In the genomic region with DNA sequence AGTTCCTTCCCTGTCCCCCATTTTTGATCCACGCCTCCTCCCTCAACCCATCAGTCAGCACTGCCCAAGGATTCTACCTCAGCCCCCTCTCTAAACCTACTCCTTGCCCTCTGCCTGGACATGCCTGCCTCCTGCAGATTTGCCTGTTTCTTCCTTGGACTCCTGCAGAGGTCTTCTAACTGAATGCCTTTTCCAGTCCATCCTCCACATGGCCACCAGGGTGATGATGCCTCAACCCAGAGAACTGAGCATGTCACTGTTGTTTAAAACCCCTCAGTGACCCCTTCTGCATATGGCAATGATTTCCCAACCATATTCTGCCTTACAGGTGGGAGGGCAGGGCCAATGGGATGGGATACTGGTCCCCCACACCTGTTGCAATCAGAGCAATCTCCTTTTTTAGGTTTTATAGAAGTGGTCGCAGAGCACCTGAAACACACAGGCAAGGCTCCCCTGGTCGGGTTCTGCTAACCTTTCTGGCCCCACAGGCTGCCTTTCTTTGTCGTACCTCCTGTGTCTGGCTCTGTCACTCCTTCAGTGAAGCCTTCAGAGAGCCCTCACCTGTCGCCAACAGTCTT, we compare ENCODE assay signal across 1 cellular context.
TF ChIP-seq lines count a peak whose summit lies in the region.

No MANE protein-coding gene starts in this region.

TF ChIP-seq in GM23338, 12 proteins besides CTCF, POLR2A, EP300 and RAD21:
- TF ChIP-seq, protein P1, sequence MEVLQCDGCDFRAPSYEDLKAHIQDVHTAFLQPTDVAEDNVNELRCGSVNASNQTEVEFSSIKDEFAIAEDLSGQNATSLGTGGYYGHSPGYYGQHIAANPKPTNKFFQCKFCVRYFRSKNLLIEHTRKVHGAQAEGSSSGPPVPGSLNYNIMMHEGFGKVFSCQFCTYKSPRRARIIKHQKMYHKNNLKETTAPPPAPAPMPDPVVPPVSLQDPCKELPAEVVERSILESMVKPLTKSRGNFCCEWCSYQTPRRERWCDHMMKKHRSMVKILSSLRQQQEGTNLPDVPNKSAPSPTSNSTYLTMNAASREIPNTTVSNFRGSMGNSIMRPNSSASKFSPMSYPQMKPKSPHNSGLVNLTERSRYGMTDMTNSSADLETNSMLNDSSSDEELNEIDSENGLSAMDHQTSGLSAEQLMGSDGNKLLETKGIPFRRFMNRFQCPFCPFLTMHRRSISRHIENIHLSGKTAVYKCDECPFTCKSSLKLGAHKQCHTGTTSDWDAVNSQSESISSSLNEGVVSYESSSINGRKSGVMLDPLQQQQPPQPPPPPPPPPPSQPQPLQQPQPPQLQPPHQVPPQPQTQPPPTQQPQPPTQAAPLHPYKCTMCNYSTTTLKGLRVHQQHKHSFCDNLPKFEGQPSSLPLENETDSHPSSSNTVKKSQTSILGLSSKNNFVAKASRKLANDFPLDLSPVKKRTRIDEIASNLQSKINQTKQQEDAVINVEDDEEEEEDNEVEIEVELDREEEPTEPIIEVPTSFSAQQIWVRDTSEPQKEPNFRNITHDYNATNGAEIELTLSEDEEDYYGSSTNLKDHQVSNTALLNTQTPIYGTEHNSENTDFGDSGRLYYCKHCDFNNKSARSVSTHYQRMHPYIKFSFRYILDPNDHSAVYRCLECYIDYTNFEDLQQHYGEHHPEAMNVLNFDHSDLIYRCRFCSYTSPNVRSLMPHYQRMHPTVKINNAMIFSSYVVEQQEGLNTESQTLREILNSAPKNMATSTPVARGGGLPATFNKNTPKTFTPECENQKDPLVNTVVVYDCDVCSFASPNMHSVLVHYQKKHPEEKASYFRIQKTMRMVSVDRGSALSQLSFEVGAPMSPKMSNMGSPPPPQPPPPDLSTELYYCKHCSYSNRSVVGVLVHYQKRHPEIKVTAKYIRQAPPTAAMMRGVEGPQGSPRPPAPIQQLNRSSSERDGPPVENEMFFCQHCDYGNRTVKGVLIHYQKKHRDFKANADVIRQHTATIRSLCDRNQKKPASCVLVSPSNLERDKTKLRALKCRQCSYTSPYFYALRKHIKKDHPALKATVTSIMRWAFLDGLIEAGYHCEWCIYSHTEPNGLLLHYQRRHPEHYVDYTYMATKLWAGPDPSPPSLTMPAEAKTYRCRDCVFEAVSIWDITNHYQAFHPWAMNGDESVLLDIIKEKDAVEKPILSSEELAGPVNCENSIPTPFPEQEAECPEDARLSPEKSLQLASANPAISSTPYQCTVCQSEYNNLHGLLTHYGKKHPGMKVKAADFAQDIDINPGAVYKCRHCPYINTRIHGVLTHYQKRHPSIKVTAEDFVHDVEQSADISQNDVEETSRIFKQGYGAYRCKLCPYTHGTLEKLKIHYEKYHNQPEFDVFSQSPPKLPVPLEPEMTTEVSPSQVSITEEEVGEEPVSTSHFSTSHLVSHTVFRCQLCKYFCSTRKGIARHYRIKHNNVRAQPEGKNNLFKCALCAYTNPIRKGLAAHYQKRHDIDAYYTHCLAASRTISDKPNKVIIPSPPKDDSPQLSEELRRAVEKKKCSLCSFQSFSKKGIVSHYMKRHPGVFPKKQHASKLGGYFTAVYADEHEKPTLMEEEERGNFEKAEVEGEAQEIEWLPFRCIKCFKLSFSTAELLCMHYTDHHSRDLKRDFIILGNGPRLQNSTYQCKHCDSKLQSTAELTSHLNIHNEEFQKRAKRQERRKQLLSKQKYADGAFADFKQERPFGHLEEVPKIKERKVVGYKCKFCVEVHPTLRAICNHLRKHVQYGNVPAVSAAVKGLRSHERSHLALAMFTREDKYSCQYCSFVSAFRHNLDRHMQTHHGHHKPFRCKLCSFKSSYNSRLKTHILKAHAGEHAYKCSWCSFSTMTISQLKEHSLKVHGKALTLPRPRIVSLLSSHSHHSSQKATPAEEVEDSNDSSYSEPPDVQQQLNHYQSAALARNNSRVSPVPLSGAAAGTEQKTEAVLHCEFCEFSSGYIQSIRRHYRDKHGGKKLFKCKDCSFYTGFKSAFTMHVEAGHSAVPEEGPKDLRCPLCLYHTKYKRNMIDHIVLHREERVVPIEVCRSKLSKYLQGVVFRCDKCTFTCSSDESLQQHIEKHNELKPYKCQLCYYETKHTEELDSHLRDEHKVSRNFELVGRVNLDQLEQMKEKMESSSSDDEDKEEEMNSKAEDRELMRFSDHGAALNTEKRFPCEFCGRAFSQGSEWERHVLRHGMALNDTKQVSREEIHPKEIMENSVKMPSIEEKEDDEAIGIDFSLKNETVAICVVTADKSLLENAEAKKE (CRISPR knock-in tag; IDR thresholded peaks at IDR 0.05): peak; percentile 25; the same call in 1 of the 2 replicates
- TF ChIP-seq NANOG (IDR thresholded peaks at IDR 0.05; ENCODE audit: borderline replicate concordance): no peak
